In genomic region chr1:48610628-48611542, GRCh38 we compare ENCODE assay signal across 15 cellular contexts.
DNase-seq lines count a peak whose midpoint lies in the region; ATAC-seq, FAIRE-seq and TF ChIP-seq lines count a peak whose summit lies in the region.
"Had no signal": no experiment of that assay in that cellular context is flagged by ENCODE, and none has a peak within 500 bp of the region (broad histone marks: within the 10 kb centered on the region; RNA-seq: fewer than 3 reads in every experiment).

No MANE protein-coding gene starts in this region.

- H3K36me3 ChIP-seq in lower lobe of right lung (no peaks in the 10 kb centered on the region), thoracic aorta (no peaks in the 10 kb centered on the region)
- H3K36me3 ChIP-seq: MG63 had no signal

- H3K27ac ChIP-seq in caudate nucleus (ENCODE audit: low read depth, low read length): peak overlapping the region; percentile 74
- H3K27ac ChIP-seq in lower lobe of right lung: no peak overlapping the region
- peak overlapping the region in 1 of 2 donors; percentile 19 for H3K27ac ChIP-seq in thoracic aorta
- H3K27ac ChIP-seq: A549 had no signal

- TF ChIP-seq CTCF in lower lobe of right lung (IDR thresholded peaks at IDR 0.05) (no peak), thoracic aorta (IDR thresholded peaks at IDR 0.05) (no peak)

- H3K9me3 ChIP-seq in lower lobe of right lung: no peaks in the 10 kb centered on the region
- no peaks in the 10 kb centered on the region for H3K9me3 ChIP-seq in thoracic aorta
- H3K9me3 ChIP-seq: A549, MG63 had no signal

- no peak for TF ChIP-seq POLR2A in GM12892 (IDR thresholded peaks at IDR 0.05; ENCODE audit: low read depth, low read length)

- intact Hi-C loops in lower lobe of right lung (cut with DNase I): no loop called here

- peak; percentile 6 for DNase-seq in NCI-H2196 (lab: John Stamatoyannopoulos, UW; ENCODE audit: unreplicated experiment)
- DNase-seq in NCI-H2196 treated with DMSO at 0.1 percent for 48 hours (lab: John Stamatoyannopoulos, UW; ENCODE audit: unreplicated experiment): no peak
- peak in 45 of 61 donors; percentile 4 to 69 (median 30) for DNase-seq in caudate nucleus (lab: John Stamatoyannopoulos, UW)
- DNase-seq in lower lobe of right lung: peak; percentile 58
- DNase-seq in thoracic aorta (ENCODE audit: low spot score): no peak
- DNase-seq in GM12892 (ENCODE audit: insufficient read length): no peak
- DNase-seq in SW 1271 (lab: John Stamatoyannopoulos, UW): no peak
- DNase-seq in SIG-M5 treated with dmso at 0.1 percent for 504 hours (lab: John Stamatoyannopoulos, UW; ENCODE audit: unreplicated experiment): no peak
- DNase-seq: activated CD4-positive, alpha-beta T cell treated with anti-CD3 and anti-CD28 coated beads for 36 hours; effector memory CD4-positive, alpha-beta T cell; GOT3; MG63; naive thymus-derived CD8-positive, alpha-beta T cell; SIG-M5 had no signal

- H3K4me1 ChIP-seq in lower lobe of right lung (no peaks in the 10 kb centered on the region), thoracic aorta (ENCODE audit: control insufficient read depth in 1 of 2, low read depth in 2 of 2) (peaks cover 7% of the 10 kb centered on the region in 2 donors)
- H3K4me1 ChIP-seq: A549 had no signal

- ATAC-seq in lower lobe of right lung: peak; percentile 42 to 56
- peak; percentile 10 for ATAC-seq in thoracic aorta (ENCODE audit: insufficient number of reproducible peaks, low FRiP score, low read depth)
- ATAC-seq: A549; activated CD4-positive, alpha-beta T cell treated with anti-CD3 and anti-CD28 coated beads for 36 hours; naive thymus-derived CD8-positive, alpha-beta T cell had no signal

- H3K27me3 ChIP-seq in lower lobe of right lung (ENCODE audit: low read depth): no peaks in the 10 kb centered on the region
- no peaks in the 10 kb centered on the region for H3K27me3 ChIP-seq in thoracic aorta (replicated peaks; ENCODE audit: insufficient read depth)
- H3K27me3 ChIP-seq: MG63 had no signal

- H3K4me3 ChIP-seq in lower lobe of right lung (no peak overlapping the region), thoracic aorta (no peak overlapping the region)
- H3K4me3 ChIP-seq: A549, MG63 had no signal

- FAIRE-seq in GM12892 (lab: Jason Lieb, UNC): no peak
- FAIRE-seq: A549 had no signal

Comparison
In these comparisons a context has a peak if more than half of its experiments do, and no peak if none do; other contexts are left out.
1. DNase-seq: peak in NCI-H2196 (single experiment), caudate nucleus (45 of 61) and lower lobe of right lung (single experiment); none in NCI-H2196 treated with DMSO at 0.1 percent for 48 hours (single experiment), thoracic aorta (single experiment), GM12892 (single experiment), SW 1271 (0 of 2) and SIG-M5 treated with dmso at 0.1 percent for 504 hours (single experiment).